8 cellular contexts compared by ENCODE assay signal in the genomic region with DNA sequence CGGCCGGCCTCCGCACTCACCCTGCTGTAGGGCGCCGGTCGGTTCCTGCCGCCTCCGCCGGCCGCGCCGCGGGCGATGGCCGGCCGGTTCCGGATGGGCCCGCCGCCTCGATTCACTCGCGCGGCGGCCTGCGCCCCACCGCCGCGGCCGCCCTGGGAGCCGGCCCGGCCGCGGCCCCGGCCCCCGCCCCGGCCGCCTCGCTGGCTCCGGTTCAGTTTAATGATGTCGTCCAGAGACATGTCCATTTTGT. TPM values are rescaled to one million over a fixed set of nuclear protein-coding genes. Genes with fewer than 3 reads are reported as not detected.
A peak's percentile ranks its signal among the peaks of the same experiment; 100 is the strongest.
DNase-seq lines count a peak whose midpoint lies in the region; ATAC-seq and TF ChIP-seq lines count a peak whose summit lies in the region.

No MANE protein-coding gene starts in this region.

- peak overlapping the region; percentile 97 for H3K4me3 Mint-ChIP-seq in endothelial cell (ENCODE audit: unreplicated experiment)

- peaks cover 58% of the 10 kb centered on the region for H3K36me3 ChIP-seq in KOPT-K1 (ENCODE audit: insufficient read depth, low read length)
- H3K36me3 ChIP-seq in rectal smooth muscle tissue (ENCODE audit: control insufficient read depth, insufficient read depth, low read length): peaks cover 26% of the 10 kb centered on the region

- TF ChIP-seq CTCF in endothelial cell (IDR thresholded peaks at IDR 0.05; ENCODE audit: unreplicated experiment): no peak

- peak overlapping the region; percentile 95 for H3K27ac Mint-ChIP-seq in endothelial cell (ENCODE audit: unreplicated experiment)

- peaks cover 7% of the 10 kb centered on the region for H3K4me1 Mint-ChIP-seq in endothelial cell (ENCODE audit: unreplicated experiment)

- no peaks in the 10 kb centered on the region for H3K9me3 ChIP-seq in KOPT-K1 (ENCODE audit: insufficient read depth, low read length, poor library complexity, severe bottlenecking)

- ATAC-seq in GM18520 (IDR thresholded peaks at IDR 0.05; ENCODE audit: unreplicated experiment): peak; percentile 21
- no peak for ATAC-seq in HG03039 (IDR thresholded peaks at IDR 0.05; ENCODE audit: unreplicated experiment)

- peaks cover 10% of the 10 kb centered on the region for H3K27me3 Mint-ChIP-seq in endothelial cell (ENCODE audit: unreplicated experiment)

- no peaks in the 10 kb centered on the region for H3K27me3 ChIP-seq in rectal smooth muscle tissue (ENCODE audit: control insufficient read depth, insufficient read depth, low read length)

- H3K4me3 ChIP-seq in rectal smooth muscle tissue (ENCODE audit: low read length): peak overlapping the region; percentile 66

- H3K4me1 ChIP-seq in rectal smooth muscle tissue (ENCODE audit: control insufficient read depth, insufficient read depth, low read length): peaks cover 6% of the 10 kb centered on the region

- no peak for DNase-seq in endothelial cell (ENCODE audit: low spot score)
- no peak for DNase-seq in ecto neural progenitor cell (ENCODE audit: low spot score)
- no peak for DNase-seq in Kasumi-1 (lab: John Stamatoyannopoulos, UW)
- no peak for DNase-seq in activated gamma-delta T cell treated with Interleukin-2 at 50 U/mL for 16 hours

- no peaks in the 10 kb centered on the region for H3K9me3 Mint-ChIP-seq in endothelial cell (ENCODE audit: unreplicated experiment)

- peaks cover 28% of the 10 kb centered on the region for H3K36me3 Mint-ChIP-seq in endothelial cell (ENCODE audit: low read depth, unreplicated experiment)

- H3K9ac ChIP-seq in rectal smooth muscle tissue (ENCODE audit: low read length): no peak overlapping the region

- H3K27ac ChIP-seq in KOPT-K1 (ENCODE audit: low read depth, low read length, poor library complexity, severe bottlenecking): peak overlapping the region; percentile 89
- peak overlapping the region; percentile 38 for H3K27ac ChIP-seq in rectal smooth muscle tissue (ENCODE audit: low read depth, low read length)

RNA-seq across cellular contexts. Expression of gene ALYREF, which starts 0.2 kb away (rescaled TPM):
- 127 TPM for total RNA-seq in endothelial cell (ENCODE audit: unreplicated experiment)

RNA-seq across cellular contexts. Expression of gene ANAPC11, which starts 0.3 kb away (rescaled TPM):
- 121 TPM for total RNA-seq in endothelial cell (ENCODE audit: unreplicated experiment)

RNA-seq across cellular contexts. Expression of gene NPB, which starts 10.8 kb away (rescaled TPM):
- total RNA-seq in endothelial cell (ENCODE audit: unreplicated experiment): 0.56 TPM

RNA-seq across cellular contexts. Expression of gene PCYT2, which starts 20.0 kb away (rescaled TPM):
- 26.8 TPM for total RNA-seq in endothelial cell (ENCODE audit: unreplicated experiment)

RNA-seq across cellular contexts. Expression of gene ARHGDIA, which starts 20.1 kb away (rescaled TPM):
- total RNA-seq in endothelial cell (ENCODE audit: unreplicated experiment): 443 TPM
